Comparison of ENCODE assay signal across 16 cellular contexts in the genomic region with DNA sequence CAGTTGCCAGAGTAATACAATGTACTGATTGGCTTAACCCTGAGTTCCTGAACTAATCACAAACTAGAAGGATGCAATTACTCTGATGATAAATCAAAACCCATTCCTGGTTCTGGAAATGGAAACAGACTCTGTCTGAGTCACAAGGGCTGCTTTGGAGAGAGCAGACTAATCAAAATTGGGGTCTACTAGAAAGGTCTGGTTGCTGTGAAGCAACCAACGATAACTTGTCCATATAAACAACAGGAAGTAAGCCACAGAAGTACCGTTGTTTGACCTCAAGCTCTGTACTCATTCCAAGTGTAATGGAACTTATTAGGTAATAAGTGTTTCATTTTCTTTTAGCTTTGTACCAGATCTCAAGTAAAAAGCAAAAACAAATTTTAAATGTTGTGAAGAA. TPM values are rescaled to one million over a fixed set of nuclear protein-coding genes. Genes with fewer than 3 reads are reported as not detected.
A peak's percentile ranks its signal among the peaks of the same experiment; 100 is the strongest.
DNase-seq lines count a peak whose midpoint lies in the region; ATAC-seq and TF ChIP-seq lines count a peak whose summit lies in the region.
"Had no signal": no experiment of that assay in that cellular context is flagged by ENCODE, and none has a peak within 500 bp of the region (broad histone marks: within the 10 kb centered on the region; RNA-seq: fewer than 3 reads in every experiment).

No MANE protein-coding gene starts in this region.

- H3K4me3 ChIP-seq in Loucy (ENCODE audit: low read length, poor library complexity, severe bottlenecking) = no peak overlapping the region
- H3K4me3 ChIP-seq: coronary artery, left lung, ovary had no signal

- no peaks in the 10 kb centered on the region for H3K36me3 ChIP-seq in Loucy (ENCODE audit: insufficient read depth, low read length)
- H3K36me3 ChIP-seq: ovary had no signal

- H3K4me2 ChIP-seq in Loucy (ENCODE audit: low read depth, low read length, poor library complexity, severe bottlenecking) = peak overlapping the region; percentile 41

- H3K27ac Mint-ChIP-seq in activated naive CD8-positive, alpha-beta T cell treated with anti-CD3 and anti-CD28 coated beads, Interleukin-2, amount 10 ng/mL, durations not matched to agents 7 days and 5 days = no peak overlapping the region
- peak overlapping the region; percentile 38 to 92 (median 64) for H3K27ac Mint-ChIP-seq in naive B cell

- no peaks in the 10 kb centered on the region for H3F3A ChIP-seq in Loucy (ENCODE audit: low read depth)

- peaks cover 18% of the 10 kb centered on the region for H3K4me1 Mint-ChIP-seq in activated naive CD8-positive, alpha-beta T cell treated with anti-CD3 and anti-CD28 coated beads, Interleukin-2, amount 10 ng/mL, durations not matched to agents 7 days and 5 days
- peaks cover 45 to 56% (median 50%) of the 10 kb centered on the region in 3 donors for H3K4me1 Mint-ChIP-seq in naive B cell

- no peaks in the 10 kb centered on the region for H3K9me3 ChIP-seq in Loucy (ENCODE audit: insufficient read depth, low read depth, low read length)
- H3K9me3 ChIP-seq: left lung, ovary had no signal

- peak overlapping the region; percentile 65 for H2AFZ ChIP-seq in Loucy (ENCODE audit: low read length)

- no peak overlapping the region for H3K9ac ChIP-seq in Loucy (ENCODE audit: low read depth, low read length, poor library complexity, severe bottlenecking)

- no peaks in the 10 kb centered on the region for H3K79me2 ChIP-seq in Loucy (ENCODE audit: insufficient read depth, low read length)

- DNase-seq in activated naive CD8-positive, alpha-beta T cell treated with anti-CD3 and anti-CD28 coated beads, Interleukin-2, amount 10 ng/mL, durations not matched to agents 7 days and 5 days = no peak
- DNase-seq in naive B cell (no peak), cortex of kidney (lab: John Stamatoyannopoulos, UW) (no peak), NCI-H1417 treated with DMSO at 0.1 percent for 48 hours (lab: John Stamatoyannopoulos, UW) (no peak)
- DNase-seq: activated naive CD4-positive, alpha-beta T cell; DMS53; glutamatergic neuron; left lung; ovary; stimulated activated CD4-positive, alpha-beta T cell treated with anti-CD3 and anti-CD28 coated beads, Interleukin-1b, Interleukin-23, amount 100 ng/mL, for 48 hours had no signal

- H3K9me2 ChIP-seq in Loucy (replicated peaks; ENCODE audit: low read depth, low read length) = no peaks in the 10 kb centered on the region

- POLR2A ChIA-PET in activated naive CD8-positive, alpha-beta T cell treated with anti-CD3 and anti-CD28 coated beads, Interleukin-2, amount 10 ng/mL, durations not matched to agents 7 days and 5 days (lab: Charles Lee) = no interaction called here

- TF ChIP-seq CTCF in Loucy (conservative IDR thresholded peaks at IDR 0.05; ENCODE audit: low read length) = no peak

- H3K4me1 ChIP-seq in Loucy (ENCODE audit: insufficient read depth, low read length, poor library complexity, severe bottlenecking) = peaks cover 20% of the 10 kb centered on the region
- H3K4me1 ChIP-seq: left lung had no signal

- H4K20me1 ChIP-seq in Loucy (ENCODE audit: insufficient read depth, low read length, poor library complexity, severe bottlenecking) = no peaks in the 10 kb centered on the region

- no peaks in the 10 kb centered on the region for H3K27me3 ChIP-seq in Loucy (ENCODE audit: insufficient read depth, low read length, poor library complexity, severe bottlenecking)
- H3K27me3 ChIP-seq: left lung, ovary had no signal

- H3K9me3 Mint-ChIP-seq in activated naive CD8-positive, alpha-beta T cell treated with anti-CD3 and anti-CD28 coated beads, Interleukin-2, amount 10 ng/mL, durations not matched to agents 7 days and 5 days = no peaks in the 10 kb centered on the region
- H3K9me3 Mint-ChIP-seq in naive B cell = no peaks in the 10 kb centered on the region

- H3K27me3 Mint-ChIP-seq in activated naive CD8-positive, alpha-beta T cell treated with anti-CD3 and anti-CD28 coated beads, Interleukin-2, amount 10 ng/mL, durations not matched to agents 7 days and 5 days = no peaks in the 10 kb centered on the region
- H3K27me3 Mint-ChIP-seq in naive B cell = no peaks in the 10 kb centered on the region

- no peak overlapping the region for H3K4me3 Mint-ChIP-seq in activated naive CD8-positive, alpha-beta T cell treated with anti-CD3 and anti-CD28 coated beads, Interleukin-2, amount 10 ng/mL, durations not matched to agents 7 days and 5 days
- H3K4me3 Mint-ChIP-seq in naive B cell = peak overlapping the region in 3 of 8 donors; percentile 9 to 30 (median 20)

- H3K36me3 Mint-ChIP-seq in activated naive CD8-positive, alpha-beta T cell treated with anti-CD3 and anti-CD28 coated beads, Interleukin-2, amount 10 ng/mL, durations not matched to agents 7 days and 5 days = peaks cover 35% of the 10 kb centered on the region
- peaks cover 43 to 45% of the 10 kb centered on the region in 2 donors for H3K36me3 Mint-ChIP-seq in naive B cell

- ATAC-seq in GM19351 (IDR thresholded peaks at IDR 0.05; ENCODE audit: unreplicated experiment) (peak; percentile 35), naive B cell (ENCODE audit: low read depth in 2 of 2) (no peak), HG02763 (IDR thresholded peaks at IDR 0.05; ENCODE audit: unreplicated experiment) (no peak), HG03108 (IDR thresholded peaks at IDR 0.05; ENCODE audit: unreplicated experiment) (no peak)
- ATAC-seq in activated naive CD8-positive, alpha-beta T cell treated with anti-CD3 and anti-CD28 coated beads, Interleukin-2, amount 10 ng/mL, durations not matched to agents 7 days and 5 days (ENCODE audit: low read depth) = peak; percentile 63
- ATAC-seq: activated CD4-positive, CD25-positive, alpha-beta regulatory T cell treated with anti-CD3 and anti-CD28 coated beads, Interleukin-2, amount 50 U/mL, for 24 hours; left lung had no signal

RNA-seq across cellular contexts. Expression of gene RASGRP3, which starts 49.7 kb away (rescaled TPM):
- total RNA-seq in activated naive CD8-positive, alpha-beta T cell treated with anti-CD3 and anti-CD28 coated beads, Interleukin-2, amount 10 ng/mL, durations not matched to agents 7 days and 5 days = 1 to 10 TPM; 7.5 to 8.0 TPM
- 100 to 1,000 TPM in 3 of 6 donors, 10 to 100 TPM in 3; 44.7 to 118 (median 92.3) TPM for polyA plus RNA-seq in naive B cell (ENCODE audit: low read depth in 6 of 6)

Comparison
In these comparisons a context has a peak if more than half of its experiments do, and no peak if none do; other contexts are left out.
1. ATAC-seq: peak in GM19351 (single experiment) and activated naive CD8-positive, alpha-beta T cell treated with anti-CD3 and anti-CD28 coated beads, Interleukin-2, amount 10 ng/mL, durations not matched to agents 7 days and 5 days (single experiment); none in naive B cell (0 of 2), HG02763 (single experiment) and HG03108 (single experiment).